ENCODE assay signal across 18 cellular contexts in genomic region chr3:173745952-173746682, GRCh38.
DNase-seq lines count a peak whose midpoint lies in the region; ATAC-seq, FAIRE-seq and TF ChIP-seq lines count a peak whose summit lies in the region.
"Had no signal": no experiment of that assay in that cellular context is flagged by ENCODE, and none has a peak within 500 bp of the region (broad histone marks: within the 10 kb centered on the region; RNA-seq: fewer than 3 reads in every experiment).

No MANE protein-coding gene starts in this region.

- peak overlapping the region; percentile 15 for H3K27ac Mint-ChIP-seq in astrocyte (ENCODE audit: unreplicated experiment)
- no peak overlapping the region for H3K27ac Mint-ChIP-seq in activated naive CD4-positive, alpha-beta T cell treated with anti-CD3 and anti-CD28 coated beads for 36 hours
- H3K27ac Mint-ChIP-seq: stimulated activated memory B cell treated with anti-CD40 and anti-IgM and Interleukin-4, amounts not matched to agents 10 μg/mL and 1 μg/mL and 100 μg/mL, for 72 hours had no signal

- no peak overlapping the region for H3K4me3 Mint-ChIP-seq in astrocyte (ENCODE audit: unreplicated experiment)
- H3K4me3 Mint-ChIP-seq in activated naive CD4-positive, alpha-beta T cell treated with anti-CD3 and anti-CD28 coated beads for 36 hours = no peak overlapping the region
- H3K4me3 Mint-ChIP-seq: stimulated activated memory B cell treated with anti-CD40 and anti-IgM and Interleukin-4, amounts not matched to agents 10 μg/mL and 1 μg/mL and 100 μg/mL, for 72 hours had no signal

- H4K20me1 ChIP-seq in astrocyte (ENCODE audit: insufficient read depth, low read length) = no peaks in the 10 kb centered on the region

- no peaks in the 10 kb centered on the region for H3K79me2 ChIP-seq in astrocyte (ENCODE audit: insufficient read depth, low read length)

- no peak overlapping the region for H3K4me2 ChIP-seq in astrocyte (ENCODE audit: low read length)
- H3K4me2 ChIP-seq: KMS-11 had no signal

- H3K27me3 ChIP-seq in astrocyte (ENCODE audit: insufficient read depth, low read length) (no peaks in the 10 kb centered on the region), foreskin keratinocyte (no peaks in the 10 kb centered on the region)
- H3K27me3 ChIP-seq: SJSA1 had no signal

- peak; percentile 83 for FAIRE-seq in astrocyte (lab: Jason Lieb, UNC)
- FAIRE-seq: GM12892, keratinocyte had no signal

- H3K4me3 ChIP-seq in AG10803 (ENCODE audit: low read length) = no peak overlapping the region
- no peak overlapping the region for H3K4me3 ChIP-seq in astrocyte (ENCODE audit: insufficient read depth, low read depth, low read length)
- H3K4me3 ChIP-seq: SJSA1 had no signal

- H3K36me3 ChIP-seq in astrocyte (ENCODE audit: insufficient read depth, low read length) = no peaks in the 10 kb centered on the region
- H3K36me3 ChIP-seq: SJSA1 had no signal

- intact Hi-C loops in activated naive CD4-positive, alpha-beta T cell treated with anti-CD3 and anti-CD28 coated beads for 36 hours (cut with micrococcal nuclease) = no loop called here

- TF ChIP-seq CTCF in AG10803 (conservative IDR thresholded peaks at IDR 0.05; ENCODE audit: low read length) (no peak), astrocyte (IDR thresholded peaks at IDR 0.05; ENCODE audit: insufficient read depth, low read depth, low read length) (no peak), foreskin keratinocyte (conservative IDR thresholded peaks at IDR 0.05) (no peak)

- no peak overlapping the region for H3K9ac ChIP-seq in astrocyte (ENCODE audit: low read length)
- H3K9ac ChIP-seq: KMS-11 had no signal

- no peaks in the 10 kb centered on the region for H3K9me3 ChIP-seq in astrocyte (ENCODE audit: insufficient read depth, low read depth, low read length)
- H3K9me3 ChIP-seq: SJSA1 had no signal

- H3K27me3 Mint-ChIP-seq in astrocyte (ENCODE audit: low read depth, unreplicated experiment) = no peaks in the 10 kb centered on the region
- no peaks in the 10 kb centered on the region for H3K27me3 Mint-ChIP-seq in activated naive CD4-positive, alpha-beta T cell treated with anti-CD3 and anti-CD28 coated beads for 36 hours (ENCODE audit: low read depth)
- H3K27me3 Mint-ChIP-seq: stimulated activated memory B cell treated with anti-CD40 and anti-IgM and Interleukin-4, amounts not matched to agents 10 μg/mL and 1 μg/mL and 100 μg/mL, for 72 hours had no signal

- H3K9me3 Mint-ChIP-seq in astrocyte (ENCODE audit: unreplicated experiment) = no peaks in the 10 kb centered on the region
- H3K9me3 Mint-ChIP-seq in activated naive CD4-positive, alpha-beta T cell treated with anti-CD3 and anti-CD28 coated beads for 36 hours = no peaks in the 10 kb centered on the region

- peaks cover 47% of the 10 kb centered on the region for H3K4me1 Mint-ChIP-seq in astrocyte (ENCODE audit: low read depth, unreplicated experiment)
- no peaks in the 10 kb centered on the region for H3K4me1 Mint-ChIP-seq in activated naive CD4-positive, alpha-beta T cell treated with anti-CD3 and anti-CD28 coated beads for 36 hours (ENCODE audit: low read depth)
- H3K4me1 Mint-ChIP-seq: stimulated activated memory B cell treated with anti-CD40 and anti-IgM and Interleukin-4, amounts not matched to agents 10 μg/mL and 1 μg/mL and 100 μg/mL, for 72 hours had no signal

- H3K36me3 Mint-ChIP-seq in astrocyte (ENCODE audit: low read depth, unreplicated experiment) = no peaks in the 10 kb centered on the region
- H3K36me3 Mint-ChIP-seq in activated naive CD4-positive, alpha-beta T cell treated with anti-CD3 and anti-CD28 coated beads for 36 hours (ENCODE audit: low read depth) = no peaks in the 10 kb centered on the region
- H3K36me3 Mint-ChIP-seq: stimulated activated memory B cell treated with anti-CD40 and anti-IgM and Interleukin-4, amounts not matched to agents 10 μg/mL and 1 μg/mL and 100 μg/mL, for 72 hours had no signal

- H2AFZ ChIP-seq in astrocyte (ENCODE audit: low read depth, low read length) = no peak overlapping the region

- ATAC-seq in foreskin keratinocyte = peak; percentile 87
- ATAC-seq: stimulated activated memory B cell treated with anti-CD40 and anti-IgM and Interleukin-4, amounts not matched to agents 10 μg/mL and 1 μg/mL and 100 μg/mL, for 72 hours had no signal

- no peak overlapping the region for H3K27ac ChIP-seq in astrocyte (ENCODE audit: low read depth, low read length)
- no peak overlapping the region for H3K27ac ChIP-seq in foreskin keratinocyte
- H3K27ac ChIP-seq in caudate nucleus (ENCODE audit: low read depth, low read length) = no peak overlapping the region
- H3K27ac ChIP-seq: KMS-11, SJSA1, VCaP had no signal

- CTCF ChIA-PET in activated naive CD4-positive, alpha-beta T cell treated with anti-CD3 and anti-CD28 coated beads for 36 hours (lab: Charles Lee) = no interaction called here

- DNase-seq in AG10803 (ENCODE audit: low read depth) (peak; percentile 30), HT1080 (ENCODE audit: low read depth) (peak; percentile 91), astrocyte (ENCODE audit: low read depth) (peak; percentile 67), foreskin keratinocyte (peak; percentile 25 to 58), NCI-H2107 (lab: John Stamatoyannopoulos, UW) (no peak), caudate nucleus (lab: John Stamatoyannopoulos, UW) (no peak), globus pallidus (ENCODE audit: low spot score) (no peak)
- no peak for DNase-seq in activated naive CD4-positive, alpha-beta T cell treated with anti-CD3 and anti-CD28 coated beads for 36 hours
- DNase-seq: activated naive CD4-positive, alpha-beta T cell treated with anti-CD3 and anti-CD28 coated beads, Interleukin-2, amount 50 U/mL, for 16 hours; AML-193; DMS79 treated with DMSO at 0.1 percent for 48 hours; NCI-H1694 had no signal

- peaks cover 34% of the 10 kb centered on the region for H3K4me1 ChIP-seq in astrocyte (ENCODE audit: insufficient read depth, low read length)
- H3K4me1 ChIP-seq in foreskin keratinocyte = peaks cover 28% of the 10 kb centered on the region

Comparison
In these comparisons a context has a peak if more than half of its experiments do, and no peak if none do; other contexts are left out.
1. DNase-seq: peak in AG10803 (single experiment), HT1080 (single experiment), astrocyte (single experiment) and foreskin keratinocyte (2 of 2); none in NCI-H2107 (single experiment), caudate nucleus (0 of 61), globus pallidus (single experiment) and activated naive CD4-positive, alpha-beta T cell treated with anti-CD3 and anti-CD28 coated beads for 36 hours (single experiment).